ENCODE assay signal across 8 cellular contexts in genomic region chr9:95048225-95049087, GRCh38.
DNase-seq lines count a peak whose midpoint lies in the region; ATAC-seq and TF ChIP-seq lines count a peak whose summit lies in the region.

No MANE protein-coding gene starts in this region.

- H3K27me3 ChIP-seq in upper lobe of right lung = no peaks in the 10 kb centered on the region

- peak; percentile 73 for ATAC-seq in GM18868 (IDR thresholded peaks at IDR 0.05; ENCODE audit: unreplicated experiment)
- peak; percentile 77 for ATAC-seq in HG03442 (IDR thresholded peaks at IDR 0.05; ENCODE audit: unreplicated experiment)
- peak; percentile 98 for ATAC-seq in upper lobe of right lung

- H3K4me3 ChIP-seq in upper lobe of right lung = peak overlapping the region; percentile 64

- peaks cover 4% of the 10 kb centered on the region for H3K36me3 Mint-ChIP-seq in glutamatergic neuron (ENCODE audit: unreplicated experiment)

- TF ChIP-seq CTCF in glutamatergic neuron (IDR thresholded peaks at IDR 0.05; ENCODE audit: partially characterized antibody, unreplicated experiment) (no peak), upper lobe of right lung (IDR thresholded peaks at IDR 0.05) (no peak)

- intact Hi-C loops in posterior vena cava (cut with DNase I) = no loop called here
- intact Hi-C loops in upper lobe of right lung (cut with DNase I) = no loop called here

- H3K9me3 Mint-ChIP-seq in glutamatergic neuron (ENCODE audit: unreplicated experiment) = peaks cover 2% of the 10 kb centered on the region

- peaks cover 3% of the 10 kb centered on the region for H3K27me3 Mint-ChIP-seq in glutamatergic neuron (ENCODE audit: unreplicated experiment)

- H3K27ac ChIP-seq in upper lobe of right lung = peak overlapping the region; percentile 85

- no peaks in the 10 kb centered on the region for H3K9me3 ChIP-seq in upper lobe of right lung

- peaks cover 39% of the 10 kb centered on the region for H3K4me1 ChIP-seq in upper lobe of right lung

- peak overlapping the region; percentile 93 for H3K4me3 Mint-ChIP-seq in glutamatergic neuron (ENCODE audit: unreplicated experiment)

- DNase-seq in A172 (ENCODE audit: low spot score) (peak; percentile 35), RKO (ENCODE audit: low spot score) (peak; percentile 67), activated gamma-delta T cell (lab: John Stamatoyannopoulos, UW) (peak; percentile 20), glutamatergic neuron (peak; percentile 65), posterior vena cava (ENCODE audit: low spot score) (peak; percentile 86), upper lobe of right lung (peak; percentile 93)

- peak overlapping the region; percentile 6 for H3K27ac Mint-ChIP-seq in glutamatergic neuron (ENCODE audit: unreplicated experiment)

- no peaks in the 10 kb centered on the region for H3K36me3 ChIP-seq in upper lobe of right lung

- H3K4me1 Mint-ChIP-seq in glutamatergic neuron (ENCODE audit: low read depth, unreplicated experiment) = peaks cover 9% of the 10 kb centered on the region

Comparison
In these comparisons a context has a peak if more than half of its experiments do, and no peak if none do; other contexts are left out.
1. Peak in every context shown above with its lines: DNase-seq, ATAC-seq, H3K4me3 ChIP-seq and H3K27ac ChIP-seq.
2. DNase-seq: peak in every context shown above with its lines; median percentile 93 in upper lobe of right lung; 86 in posterior vena cava; 67 in RKO; 65 in glutamatergic neuron; 35 in A172; 20 in activated gamma-delta T cell.